Comparison of ENCODE assay signal across 11 cellular contexts in genomic region chr17:34255381-34255732, GRCh38. TPM values are rescaled to one million over a fixed set of nuclear protein-coding genes. Genes with fewer than 3 reads are reported as not detected.
DNase-seq lines count a peak whose midpoint lies in the region; TF ChIP-seq lines count a peak whose summit lies in the region.
"Had no signal": no experiment of that assay in that cellular context is flagged by ENCODE, and none has a peak within 500 bp of the region (broad histone marks: within the 10 kb centered on the region; RNA-seq: fewer than 3 reads in every experiment).

No MANE protein-coding gene starts in this region.

- H3K27ac Mint-ChIP-seq in activated T-helper 1 cell treated with anti-CD3 and anti-CD28 coated beads, Interleukin-12 subunit alpha, Interleukin-12 subunit beta, Interleukin-2, Interleukin-4 antibody, amounts not matched to agents 30 ng/mL and 10 ng/mL and 1 ng/mL, durations not matched to agents 14 hours and 24 hours and 36 hours, result no peak overlapping the region
- H3K27ac Mint-ChIP-seq: activated CD4-positive, alpha-beta T cell treated with anti-CD3 and anti-CD28 coated beads, Interleukin-2, amount 10 ng/mL, durations not matched to agents 24 days and 14 days had no signal

- H3K4me3 Mint-ChIP-seq in activated T-helper 1 cell treated with anti-CD3 and anti-CD28 coated beads, Interleukin-12 subunit alpha, Interleukin-12 subunit beta, Interleukin-2, Interleukin-4 antibody, amounts not matched to agents 30 ng/mL and 10 ng/mL and 1 ng/mL, durations not matched to agents 14 hours and 24 hours and 36 hours, result no peak overlapping the region
- H3K4me3 Mint-ChIP-seq: activated CD4-positive, alpha-beta T cell treated with anti-CD3 and anti-CD28 coated beads, Interleukin-2, amount 10 ng/mL, durations not matched to agents 24 days and 14 days had no signal

- H3K9me3 ChIP-seq in A673 (ENCODE audit: low read depth, low read length, poor library complexity, severe bottlenecking) (no peaks in the 10 kb centered on the region), SJCRH30 (replicated peaks) (no peaks in the 10 kb centered on the region), fibroblast of lung (ENCODE audit: control insufficient read depth, insufficient read depth, low read depth, low read length) (no peaks in the 10 kb centered on the region), osteoblast (ENCODE audit: low read depth, low read length) (no peaks in the 10 kb centered on the region)

- H3K9ac ChIP-seq in fibroblast of lung (ENCODE audit: insufficient read depth, low read length), result peak overlapping the region; percentile 55

- H3K4me1 ChIP-seq in A673 (ENCODE audit: insufficient read depth, low read length, poor library complexity, severe bottlenecking) (no peaks in the 10 kb centered on the region), SJCRH30 (peaks cover 35% of the 10 kb centered on the region), fibroblast of lung (ENCODE audit: control insufficient read depth, extremely low read depth, insufficient read depth, low read length) (peaks cover 34% of the 10 kb centered on the region), osteoblast (ENCODE audit: insufficient read depth, low read length) (peaks cover 63% of the 10 kb centered on the region)

- H3K79me2 ChIP-seq in fibroblast of lung (ENCODE audit: control insufficient read depth, insufficient read depth, low read length), result no peaks in the 10 kb centered on the region
- H3K79me2 ChIP-seq in osteoblast (ENCODE audit: insufficient read depth, low read length), result no peaks in the 10 kb centered on the region

- H3K4me3 ChIP-seq in A673 (ENCODE audit: low read depth, low read length, poor library complexity, severe bottlenecking), result peak overlapping the region; percentile 24
- peak overlapping the region; percentile 56 for H3K4me3 ChIP-seq in SJCRH30
- peak overlapping the region; percentile 51 to 66 (median 55) for H3K4me3 ChIP-seq in fibroblast of lung (replicated peaks in 1 of 4; ENCODE audit: control extremely low read depth in 1 of 4, insufficient read depth in 1 of 4, low read depth in 3 of 4, low read length in 4 of 4)
- peak overlapping the region; percentile 70 for H3K4me3 ChIP-seq in osteoblast (ENCODE audit: insufficient read depth, low read length)
- H3K4me3 ChIP-seq: GM12878 had no signal

- no peaks in the 10 kb centered on the region for H3K9me3 Mint-ChIP-seq in activated T-helper 1 cell treated with anti-CD3 and anti-CD28 coated beads, Interleukin-12 subunit alpha, Interleukin-12 subunit beta, Interleukin-2, Interleukin-4 antibody, amounts not matched to agents 30 ng/mL and 10 ng/mL and 1 ng/mL, durations not matched to agents 14 hours and 24 hours and 36 hours
- H3K9me3 Mint-ChIP-seq: activated CD4-positive, alpha-beta T cell treated with anti-CD3 and anti-CD28 coated beads, Interleukin-2, amount 10 ng/mL, durations not matched to agents 24 days and 14 days had no signal

- H4K20me1 ChIP-seq in fibroblast of lung (ENCODE audit: control insufficient read depth, extremely low read depth, insufficient read depth, low read length), result no peaks in the 10 kb centered on the region
- no peaks in the 10 kb centered on the region for H4K20me1 ChIP-seq in osteoblast (ENCODE audit: insufficient read depth, low read length)

- H3K36me3 ChIP-seq in A673 (ENCODE audit: insufficient read depth, low read length, poor library complexity, severe bottlenecking) (no peaks in the 10 kb centered on the region), SJCRH30 (no peaks in the 10 kb centered on the region), fibroblast of lung (ENCODE audit: control insufficient read depth, insufficient read depth, low read length) (no peaks in the 10 kb centered on the region), osteoblast (ENCODE audit: insufficient read depth, low read length) (peaks cover 6% of the 10 kb centered on the region)

- no TSS peak for BruUV-seq in A673 (replicated peaks; lab: Mats Ljungman, UMichigan)

- intact Hi-C loops in A673 (cut with micrococcal nuclease; ENCODE audit: unreplicated experiment), result no loop called here
- intact Hi-C loops in activated T-helper 1 cell treated with anti-CD3 and anti-CD28 coated beads, Interleukin-12 subunit alpha, Interleukin-12 subunit beta, Interleukin-2, Interleukin-4 antibody, amounts not matched to agents 30 ng/mL and 10 ng/mL and 1 ng/mL, durations not matched to agents 14 hours and 24 hours and 36 hours (cut with micrococcal nuclease), result no loop called here

- H3K27ac ChIP-seq in A673 (ENCODE audit: low read depth, low read length, poor library complexity, severe bottlenecking) (no peak overlapping the region), SJCRH30 (peak overlapping the region; percentile 73), fibroblast of lung (ENCODE audit: insufficient read depth, low read length) (peak overlapping the region; percentile 65), osteoblast (ENCODE audit: low read depth, low read length) (peak overlapping the region; percentile 95)

- TF ChIP-seq CTCF in A673 (conservative IDR thresholded peaks at IDR 0.05; ENCODE audit: low read depth, low read length) (no peak), fibroblast of lung (conservative IDR thresholded peaks at IDR 0.05 in 1 of 2, IDR thresholded peaks at IDR 0.05 in 1 of 2; ENCODE audit: low read depth in 1 of 2, low read length in 2 of 2) (no peak), osteoblast (IDR thresholded peaks at IDR 0.05; ENCODE audit: extremely low read depth, low read depth, low read length) (no peak)

- H3K4me1 Mint-ChIP-seq in activated T-helper 1 cell treated with anti-CD3 and anti-CD28 coated beads, Interleukin-12 subunit alpha, Interleukin-12 subunit beta, Interleukin-2, Interleukin-4 antibody, amounts not matched to agents 30 ng/mL and 10 ng/mL and 1 ng/mL, durations not matched to agents 14 hours and 24 hours and 36 hours (ENCODE audit: low read depth), result peaks cover 19% of the 10 kb centered on the region

- H3K27me3 Mint-ChIP-seq in activated T-helper 1 cell treated with anti-CD3 and anti-CD28 coated beads, Interleukin-12 subunit alpha, Interleukin-12 subunit beta, Interleukin-2, Interleukin-4 antibody, amounts not matched to agents 30 ng/mL and 10 ng/mL and 1 ng/mL, durations not matched to agents 14 hours and 24 hours and 36 hours (ENCODE audit: insufficient read depth), result peaks cover 40% of the 10 kb centered on the region

- DNase-seq in A673 (ENCODE audit: low spot score) (no peak), SJCRH30 (no peak), fibroblast of lung (ENCODE audit: low read depth in 2 of 2) (peak in 1 of 2 donors; percentile 68), osteoblast (ENCODE audit: insufficient read length, low spot score, missing footprints) (no peak), iPS-NIHi11 (ENCODE audit: low spot score) (no peak), NCI-H2196 (lab: John Stamatoyannopoulos, UW; ENCODE audit: unreplicated experiment) (no peak)
- no peak for DNase-seq in activated T-helper 1 cell treated with anti-CD3 and anti-CD28 coated beads, Interleukin-12 subunit alpha, Interleukin-12 subunit beta, Interleukin-2, Interleukin-4 antibody, amounts not matched to agents 30 ng/mL and 10 ng/mL and 1 ng/mL, durations not matched to agents 14 hours and 24 hours and 36 hours (ENCODE audit: low spot score)
- DNase-seq in activated effector memory CD4-positive, alpha-beta T cell treated with anti-CD3 and anti-CD28 coated beads, Interleukin-2, amount 50 U/mL, for 16 hours, result no peak
- DNase-seq: activated CD4-positive, alpha-beta T cell treated with anti-CD3 and anti-CD28 coated beads, Interleukin-2, amount 10 ng/mL, durations not matched to agents 24 days and 14 days had no signal

- POLR2A ChIA-PET in A673 (lab: Charles Lee; ENCODE audit: low non-redundant PET), result no interaction called here

- no peaks in the 10 kb centered on the region for H3K36me3 Mint-ChIP-seq in activated T-helper 1 cell treated with anti-CD3 and anti-CD28 coated beads, Interleukin-12 subunit alpha, Interleukin-12 subunit beta, Interleukin-2, Interleukin-4 antibody, amounts not matched to agents 30 ng/mL and 10 ng/mL and 1 ng/mL, durations not matched to agents 14 hours and 24 hours and 36 hours (ENCODE audit: low read depth)

- H3K27me3 ChIP-seq in A673 (replicated peaks; ENCODE audit: insufficient read depth, low read depth, low read length, poor library complexity), result no peaks in the 10 kb centered on the region
- no peaks in the 10 kb centered on the region for H3K27me3 ChIP-seq in SJCRH30
- no peaks in the 10 kb centered on the region for H3K27me3 ChIP-seq in fibroblast of lung (ENCODE audit: control insufficient read depth, insufficient read depth, low read length)
- no peaks in the 10 kb centered on the region for H3K27me3 ChIP-seq in osteoblast (ENCODE audit: insufficient read depth, low read length)

- peak overlapping the region; percentile 75 for H2AFZ ChIP-seq in fibroblast of lung (ENCODE audit: low read length)
- H2AFZ ChIP-seq in osteoblast (ENCODE audit: low read length), result peak overlapping the region; percentile 33

- H3K4me2 ChIP-seq in fibroblast of lung (ENCODE audit: extremely low read depth, insufficient read depth, low read length) (peak overlapping the region; percentile 96), osteoblast (ENCODE audit: insufficient read depth, low read length) (peak overlapping the region; percentile 88)

- CTCF ChIA-PET in A673 (lab: Charles Lee), result no interaction called here

RNA-seq across cellular contexts. Expression of gene CCL2, which starts 0.3 kb away (rescaled TPM):
- total RNA-seq in A673 (2021), result 3.7 and 3.9 TPM in 2 replicates
- 5.3 and 6.7 TPM in 2 replicates for total RNA-seq in SJCRH30 (2014; rRNA removed; shearing (Covaris generic))
- total RNA-seq in fibroblast of lung, result 23.1 and 42.9 TPM in 2 replicates
- 65.7 and 170 TPM in 2 replicates for polyA plus RNA-seq in fibroblast of lung
- 41.7 and 132 TPM in 2 replicates for polyA plus RNA-seq in fibroblast of lung (2012)
- 30.5 and 101 TPM in 2 replicates for polyA minus RNA-seq in fibroblast of lung (ENCODE audit: low replicate concordance)
- total RNA-seq in osteoblast, result 56.3 and 70.9 TPM in 2 replicates
- 0.39 and 0.65 TPM in 2 replicates for total RNA-seq in activated T-helper 1 cell treated with anti-CD3 and anti-CD28 coated beads, Interleukin-12 subunit alpha, Interleukin-12 subunit beta, Interleukin-2, Interleukin-4 antibody, amounts not matched to agents 30 ng/mL and 10 ng/mL and 1 ng/mL, durations not matched to agents 14 hours and 24 hours and 36 hours
- total RNA-seq: GM12878 had no signal

RNA-seq across cellular contexts. Expression of gene CCL7, which starts 14.7 kb away (rescaled TPM):
- total RNA-seq in A673 (2021) (not detected in 2 replicates), fibroblast of lung (0.33 and 0.51 TPM in 2 replicates), osteoblast (0.29 and 0.36 TPM in 2 replicates)
- total RNA-seq in SJCRH30 (2014; rRNA removed; shearing (Covaris generic)), result not detected in 2 replicates
- polyA plus RNA-seq in fibroblast of lung, result 0.55 and 0.81 TPM in 2 replicates
- polyA plus RNA-seq in fibroblast of lung (2012), result 0.75 TPM in 1 of 2 replicates, not detected in the other
- polyA minus RNA-seq in fibroblast of lung (ENCODE audit: low replicate concordance), result not detected in 2 replicates
- total RNA-seq in activated T-helper 1 cell treated with anti-CD3 and anti-CD28 coated beads, Interleukin-12 subunit alpha, Interleukin-12 subunit beta, Interleukin-2, Interleukin-4 antibody, amounts not matched to agents 30 ng/mL and 10 ng/mL and 1 ng/mL, durations not matched to agents 14 hours and 24 hours and 36 hours, result not detected in 2 replicates
- total RNA-seq: activated CD4-positive, alpha-beta T cell treated with anti-CD3 and anti-CD28 coated beads, Interleukin-2, amount 10 ng/mL, durations not matched to agents 24 days and 14 days; GM12878; mucosa of gallbladder had no signal
- polyA plus RNA-seq: GM12878 had no signal

RNA-seq across cellular contexts. Expression of gene CCL11, which starts 30.2 kb away (rescaled TPM):
- total RNA-seq in A673 (2021) (not detected in 2 replicates), fibroblast of lung (not detected in 2 replicates), osteoblast (not detected in 2 replicates)
- total RNA-seq in SJCRH30 (2014; rRNA removed; shearing (Covaris generic)), result not detected in 2 replicates
- 0.91 TPM in 1 of 2 replicates, not detected in the other for polyA plus RNA-seq in fibroblast of lung
- polyA plus RNA-seq in fibroblast of lung (2012), result 1.7 TPM in 1 of 2 replicates, not detected in the other
- not detected in 2 replicates for polyA minus RNA-seq in fibroblast of lung (ENCODE audit: low replicate concordance)
- total RNA-seq in activated T-helper 1 cell treated with anti-CD3 and anti-CD28 coated beads, Interleukin-12 subunit alpha, Interleukin-12 subunit beta, Interleukin-2, Interleukin-4 antibody, amounts not matched to agents 30 ng/mL and 10 ng/mL and 1 ng/mL, durations not matched to agents 14 hours and 24 hours and 36 hours, result not detected in 2 replicates
- total RNA-seq: activated CD4-positive, alpha-beta T cell treated with anti-CD3 and anti-CD28 coated beads, Interleukin-2, amount 10 ng/mL, durations not matched to agents 24 days and 14 days; GM12878 had no signal
- polyA plus RNA-seq: GM12878 had no signal
